Comparison of ENCODE assay signal across 9 cellular contexts in genomic region chr12:29591140-29592020, GRCh38.
A peak's percentile ranks its signal among the peaks of the same experiment; 100 is the strongest.
DNase-seq lines count a peak whose midpoint lies in the region; ATAC-seq and TF ChIP-seq lines count a peak whose summit lies in the region.
"Had no signal": no experiment of that assay in that cellular context is flagged by ENCODE, and none has a peak within 500 bp of the region (broad histone marks: within the 10 kb centered on the region; RNA-seq: fewer than 3 reads in every experiment).

No MANE protein-coding gene starts in this region.

- H3K4me3 ChIP-seq in brain microvascular endothelial cell (ENCODE audit: low read depth, low read length) = no peak overlapping the region
- peak overlapping the region; percentile 43 for H3K4me3 ChIP-seq in iPS-18a (ENCODE audit: low read length)
- H3K4me3 ChIP-seq in thoracic aorta = no peak overlapping the region

- in situ Hi-C loops in brain microvascular endothelial cell (cut with HindIII; ENCODE audit: low pct_ligation_motif_present, low sequenced_read_pairs) = no loop called here

- H3K27me3 ChIP-seq in brain microvascular endothelial cell (replicated peaks) (no peaks in the 10 kb centered on the region), iPS-18a (ENCODE audit: control insufficient read depth, insufficient read depth, low read length) (peaks cover 7% of the 10 kb centered on the region), thoracic aorta (replicated peaks; ENCODE audit: insufficient read depth) (no peaks in the 10 kb centered on the region)

- no peaks in the 10 kb centered on the region for H3K36me3 ChIP-seq in brain microvascular endothelial cell (replicated peaks)
- no peaks in the 10 kb centered on the region for H3K36me3 ChIP-seq in iPS-18a (ENCODE audit: control insufficient read depth, low read depth, low read length)
- no peaks in the 10 kb centered on the region for H3K36me3 ChIP-seq in thoracic aorta

- no peak overlapping the region for H3K9ac ChIP-seq in iPS-18a (ENCODE audit: low read length)

- peak; percentile 73 for TF ChIP-seq CTCF in brain microvascular endothelial cell (IDR thresholded peaks at IDR 0.05; ENCODE audit: low read depth, low read length, missing control alignments)
- peak; percentile 29 for TF ChIP-seq CTCF in thoracic aorta (IDR thresholded peaks at IDR 0.05)

- peaks cover 32% of the 10 kb centered on the region for H3K4me1 ChIP-seq in iPS-18a (ENCODE audit: control insufficient read depth, low read depth, low read length)
- H3K4me1 ChIP-seq in thoracic aorta (ENCODE audit: control insufficient read depth in 1 of 2, low read depth in 2 of 2) = no peaks in the 10 kb centered on the region

- no peaks in the 10 kb centered on the region for H3K9me3 Mint-ChIP-seq in activated naive CD4-positive, alpha-beta T cell treated with anti-CD3 and anti-CD28 coated beads, Interleukin-2, amount 50 U/mL, for 72 hours

- no peak overlapping the region for H3K27ac Mint-ChIP-seq in activated naive CD4-positive, alpha-beta T cell treated with anti-CD3 and anti-CD28 coated beads, Interleukin-2, amount 50 U/mL, for 72 hours

- ATAC-seq in HG02885 (IDR thresholded peaks at IDR 0.05; ENCODE audit: poor library complexity, unreplicated experiment) (peak; percentile 81), thoracic aorta (ENCODE audit: insufficient number of reproducible peaks, low FRiP score, low read depth) (no peak)
- ATAC-seq in activated naive CD4-positive, alpha-beta T cell treated with anti-CD3 and anti-CD28 coated beads, Interleukin-2, amount 50 U/mL, for 72 hours = no peak

- H3K27ac ChIP-seq in brain microvascular endothelial cell = no peak overlapping the region
- H3K27ac ChIP-seq in iPS-18a (ENCODE audit: low read length) = peak overlapping the region; percentile 20
- no peak overlapping the region for H3K27ac ChIP-seq in thoracic aorta

- H3K36me3 Mint-ChIP-seq in activated naive CD4-positive, alpha-beta T cell treated with anti-CD3 and anti-CD28 coated beads, Interleukin-2, amount 50 U/mL, for 72 hours = no peaks in the 10 kb centered on the region

- H3K9me3 ChIP-seq in iPS-18a (ENCODE audit: control insufficient read depth, low read depth, low read length) (no peaks in the 10 kb centered on the region), thoracic aorta (no peaks in the 10 kb centered on the region)

- peak; percentile 31 for DNase-seq in brain microvascular endothelial cell
- DNase-seq in thoracic aorta (ENCODE audit: low spot score) = no peak
- no peak for DNase-seq in Kasumi-1 (lab: John Stamatoyannopoulos, UW)
- DNase-seq in stimulated activated CD4-positive, alpha-beta T cell treated with anti-CD3 and anti-CD28 coated beads, Interleukin-2, amount 100 ng/mL, for 24 hours = no peak
- no peak for DNase-seq in activated naive CD4-positive, alpha-beta T cell treated with anti-CD3 and anti-CD28 coated beads, Interleukin-2, amount 50 U/mL, for 72 hours (ENCODE audit: low spot score in 2 of 2)
- DNase-seq: central memory CD4-positive, alpha-beta T cell; NCI-H146 had no signal
